ENCODE assay signal across 1 cellular context in the genomic region with DNA sequence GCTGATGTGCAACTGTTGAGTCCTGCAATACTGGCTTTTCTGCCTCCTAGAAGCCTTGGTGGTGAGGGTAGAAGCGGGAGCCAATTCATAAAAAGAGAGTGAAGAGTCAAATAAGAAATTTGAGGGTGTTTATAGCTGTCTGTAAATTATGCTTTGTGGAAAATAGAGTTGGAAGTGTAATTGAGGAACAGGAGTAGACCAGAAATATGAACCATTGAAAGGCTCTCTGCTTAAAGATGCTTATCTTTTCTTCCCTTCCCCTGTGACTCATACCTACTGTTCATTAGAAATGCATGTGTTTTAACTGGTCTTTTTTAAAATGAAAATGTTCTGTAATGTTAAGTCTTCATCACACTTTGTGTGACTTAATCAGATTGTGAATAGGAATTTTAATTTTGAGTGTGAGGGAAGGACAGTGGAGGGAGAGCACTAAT.
TF ChIP-seq lines count a peak whose summit lies in the region.

No MANE protein-coding gene starts in this region.

TF ChIP-seq in K562, 482 proteins besides CTCF, POLR2A, EP300 and RAD21 (continued from another document):
- TF ChIP-seq, protein P1, sequence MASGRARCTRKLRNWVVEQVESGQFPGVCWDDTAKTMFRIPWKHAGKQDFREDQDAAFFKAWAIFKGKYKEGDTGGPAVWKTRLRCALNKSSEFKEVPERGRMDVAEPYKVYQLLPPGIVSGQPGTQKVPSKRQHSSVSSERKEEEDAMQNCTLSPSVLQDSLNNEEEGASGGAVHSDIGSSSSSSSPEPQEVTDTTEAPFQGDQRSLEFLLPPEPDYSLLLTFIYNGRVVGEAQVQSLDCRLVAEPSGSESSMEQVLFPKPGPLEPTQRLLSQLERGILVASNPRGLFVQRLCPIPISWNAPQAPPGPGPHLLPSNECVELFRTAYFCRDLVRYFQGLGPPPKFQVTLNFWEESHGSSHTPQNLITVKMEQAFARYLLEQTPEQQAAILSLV (tag; IDR thresholded peaks at IDR 0.05), result peak; percentile 72
- TF ChIP-seq, protein P2, sequence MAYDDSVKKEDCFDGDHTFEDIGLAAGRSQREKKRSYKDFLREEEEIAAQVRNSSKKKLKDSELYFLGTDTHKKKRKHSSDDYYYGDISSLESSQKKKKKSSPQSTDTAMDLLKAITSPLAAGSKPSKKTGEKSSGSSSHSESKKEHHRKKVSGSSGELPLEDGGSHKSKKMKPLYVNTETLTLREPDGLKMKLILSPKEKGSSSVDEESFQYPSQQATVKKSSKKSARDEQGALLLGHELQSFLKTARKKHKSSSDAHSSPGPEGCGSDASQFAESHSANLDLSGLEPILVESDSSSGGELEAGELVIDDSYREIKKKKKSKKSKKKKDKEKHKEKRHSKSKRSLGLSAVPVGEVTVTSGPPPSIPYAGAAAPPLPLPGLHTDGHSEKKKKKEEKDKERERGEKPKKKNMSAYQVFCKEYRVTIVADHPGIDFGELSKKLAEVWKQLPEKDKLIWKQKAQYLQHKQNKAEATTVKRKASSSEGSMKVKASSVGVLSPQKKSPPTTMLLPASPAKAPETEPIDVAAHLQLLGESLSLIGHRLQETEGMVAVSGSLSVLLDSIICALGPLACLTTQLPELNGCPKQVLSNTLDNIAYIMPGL (CRISPR knock-in tag; IDR thresholded peaks at IDR 0.05), result no peak
- peak; percentile 16; the same call in 1 of the 2 replicates for TF ChIP-seq ADNP (tag; IDR thresholded peaks at IDR 0.05)
- TF ChIP-seq, protein P3, sequence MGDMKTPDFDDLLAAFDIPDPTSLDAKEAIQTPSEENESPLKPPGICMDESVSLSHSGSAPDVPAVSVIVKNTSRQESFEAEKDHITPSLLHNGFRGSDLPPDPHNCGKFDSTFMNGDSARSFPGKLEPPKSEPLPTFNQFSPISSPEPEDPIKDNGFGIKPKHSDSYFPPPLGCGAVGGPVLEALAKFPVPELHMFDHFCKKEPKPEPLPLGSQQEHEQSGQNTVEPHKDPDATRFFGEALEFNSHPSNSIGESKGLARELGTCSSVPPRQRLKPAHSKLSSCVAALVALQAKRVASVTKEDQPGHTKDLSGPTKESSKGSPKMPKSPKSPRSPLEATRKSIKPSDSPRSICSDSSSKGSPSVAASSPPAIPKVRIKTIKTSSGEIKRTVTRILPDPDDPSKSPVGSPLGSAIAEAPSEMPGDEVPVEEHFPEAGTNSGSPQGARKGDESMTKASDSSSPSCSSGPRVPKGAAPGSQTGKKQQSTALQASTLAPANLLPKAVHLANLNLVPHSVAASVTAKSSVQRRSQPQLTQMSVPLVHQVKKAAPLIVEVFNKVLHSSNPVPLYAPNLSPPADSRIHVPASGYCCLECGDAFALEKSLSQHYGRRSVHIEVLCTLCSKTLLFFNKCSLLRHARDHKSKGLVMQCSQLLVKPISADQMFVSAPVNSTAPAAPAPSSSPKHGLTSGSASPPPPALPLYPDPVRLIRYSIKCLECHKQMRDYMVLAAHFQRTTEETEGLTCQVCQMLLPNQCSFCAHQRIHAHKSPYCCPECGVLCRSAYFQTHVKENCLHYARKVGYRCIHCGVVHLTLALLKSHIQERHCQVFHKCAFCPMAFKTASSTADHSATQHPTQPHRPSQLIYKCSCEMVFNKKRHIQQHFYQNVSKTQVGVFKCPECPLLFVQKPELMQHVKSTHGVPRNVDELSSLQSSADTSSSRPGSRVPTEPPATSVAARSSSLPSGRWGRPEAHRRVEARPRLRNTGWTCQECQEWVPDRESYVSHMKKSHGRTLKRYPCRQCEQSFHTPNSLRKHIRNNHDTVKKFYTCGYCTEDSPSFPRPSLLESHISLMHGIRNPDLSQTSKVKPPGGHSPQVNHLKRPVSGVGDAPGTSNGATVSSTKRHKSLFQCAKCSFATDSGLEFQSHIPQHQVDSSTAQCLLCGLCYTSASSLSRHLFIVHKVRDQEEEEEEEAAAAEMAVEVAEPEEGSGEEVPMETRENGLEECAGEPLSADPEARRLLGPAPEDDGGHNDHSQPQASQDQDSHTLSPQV (IDR thresholded peaks at IDR 0.05), result peak; percentile 95
- no peak for TF ChIP-seq TFAM (CRISPR knock-in tag; conservative IDR thresholded peaks at IDR 0.05)
- TF ChIP-seq KAT7 (CRISPR knock-in tag; IDR thresholded peaks at IDR 0.05; ENCODE audit: borderline replicate concordance), result 0 out of 2 replicates have a peak, but pooled peaks have one; percentile 60
- peak; percentile 49; the same call in 1 of the 2 replicates for TF ChIP-seq MEF2D (tag; conservative IDR thresholded peaks at IDR 0.05; ENCODE audit: low read depth)
